ENCODE assay signal across 22 cellular contexts in genomic region chr10:77191324-77192049, GRCh38.
"Had no signal": no experiment of that assay in that cellular context is flagged by ENCODE, and none has a peak within 500 bp of the region (broad histone marks: within the 10 kb centered on the region; RNA-seq: fewer than 3 reads in every experiment).

No MANE protein-coding gene starts in this region.

- H3K9me3 Mint-ChIP-seq: activated CD8-positive, alpha-beta T cell treated with anti-CD3 and anti-CD28 coated beads for 36 hours; T-helper 2 cell treated with Interferon-gamma antibody and Interleukin-4, amounts not matched to agents 5 μg/mL and 100 μg/mL, for 36 hours had no signal

- H3K27ac ChIP-seq: breast epithelium, SJSA1 had no signal

- H3K27ac Mint-ChIP-seq: activated CD8-positive, alpha-beta T cell treated with anti-CD3 and anti-CD28 coated beads for 36 hours; T-helper 2 cell treated with Interferon-gamma antibody and Interleukin-4, amounts not matched to agents 5 μg/mL and 100 μg/mL, for 36 hours had no signal

- DNase-seq: activated CD4-positive, alpha-beta T cell treated with anti-CD3 and anti-CD28 coated beads for 4 hours; activated CD8-positive, alpha-beta memory T cell treated with anti-CD3 and anti-CD28 coated beads, Interleukin-2, amount 50 U/mL, for 4 hours; activated CD8-positive, alpha-beta T cell treated with anti-CD3 and anti-CD28 coated beads for 36 hours; activated naive CD4-positive, alpha-beta T cell treated with anti-CD3 and anti-CD28 coated beads, Interleukin-2, amount 50 U/mL, for 16 hours; aorta; caudate nucleus; Karpas-422; MM.1S; NCI-H1105; NCI-H1436; NCI-H187 treated with DMSO at 0.1 percent for 48 hours; NCI-H2081 treated with DMSO at 0.1 percent for 48 hours; NCI-H446; NCI-H524; SHP77; SW 1271 had no signal

- H3K4me1 ChIP-seq: breast epithelium had no signal

- H3K9me3 ChIP-seq: breast epithelium, SJSA1 had no signal

- H3K4me3 ChIP-seq: breast epithelium, K562, SJSA1 had no signal

- H3K4me3 Mint-ChIP-seq: activated CD8-positive, alpha-beta T cell treated with anti-CD3 and anti-CD28 coated beads for 36 hours; T-helper 2 cell treated with Interferon-gamma antibody and Interleukin-4, amounts not matched to agents 5 μg/mL and 100 μg/mL, for 36 hours had no signal

- ATAC-seq: activated CD4-positive, CD25-positive, alpha-beta regulatory T cell treated with anti-CD3 and anti-CD28 coated beads, Interleukin-2, amount 50 U/mL, for 24 hours; activated CD8-positive, alpha-beta T cell treated with anti-CD3 and anti-CD28 coated beads for 36 hours; K562; SK-N-SH treated with all-trans-retinoic acid at 6 μM for 48 hours had no signal

- H3K36me3 ChIP-seq: breast epithelium, SJSA1 had no signal

- H3K27me3 ChIP-seq: breast epithelium, SJSA1 had no signal
